In genomic region chr3:133781570-133781969, GRCh38 we compare ENCODE assay signal across 7 cellular contexts. TPM values are rescaled to one million over a fixed set of nuclear protein-coding genes. Genes with fewer than 3 reads are reported as not detected.
"Had no signal": no experiment of that assay in that cellular context is flagged by ENCODE, and none has a peak within 500 bp of the region (broad histone marks: within the 10 kb centered on the region; RNA-seq: fewer than 3 reads in every experiment).

No MANE protein-coding gene starts in this region.

- DNase-seq: IMR-90, KBM-7, KG1 had no signal

- H3K27ac ChIP-seq: HL-60 had no signal

- FAIRE-seq: HTR-8/SVneo, K562 had no signal

- ATAC-seq: K562 had no signal

- H3K4me3 ChIP-seq: K562 had no signal

RNA-seq across cellular contexts. Expression of gene TF, which starts 35.4 kb away (rescaled TPM):
- total RNA-seq: IMR-90 had no signal
- polyA plus RNA-seq: IgD-negative memory B cell had no signal
